ENCODE assay signal across 1 cellular context in the genomic region with DNA sequence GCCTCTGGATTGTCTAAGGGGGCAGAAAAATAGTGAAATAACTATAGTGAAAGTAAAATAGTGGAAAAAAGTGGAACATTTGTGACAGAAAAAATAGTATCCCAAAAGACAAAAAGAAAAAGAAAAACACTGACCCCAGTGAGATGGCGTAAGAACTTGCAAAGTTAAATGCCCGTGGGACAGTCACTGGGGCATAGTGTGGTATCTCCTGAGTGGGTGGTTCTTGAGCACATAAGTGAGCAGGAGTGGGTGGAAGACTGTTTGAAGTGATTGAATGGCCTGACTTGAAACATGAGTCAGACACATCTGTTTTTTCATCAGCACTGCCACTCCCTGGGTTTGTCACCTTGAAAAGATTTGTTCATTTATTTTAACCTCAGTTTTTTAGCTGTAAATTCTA.
TF ChIP-seq lines count a peak whose summit lies in the region.

No MANE protein-coding gene starts in this region.

TF ChIP-seq in IMR-90, 13 proteins besides CTCF, POLR2A, EP300 and RAD21:
- TF ChIP-seq CHD1 (IDR thresholded peaks at IDR 0.05; ENCODE audit: low read depth, low read length) (no peak), SMC3 (IDR thresholded peaks at IDR 0.05; ENCODE audit: low read depth, low read length) (no peak), MAZ (IDR thresholded peaks at IDR 0.05; ENCODE audit: borderline replicate concordance, low read depth, low read length) (no peak), CEBPB (IDR thresholded peaks at IDR 0.05; ENCODE audit: low read depth, low read length) (peak; percentile 41; the same call in 1 of the 2 replicates)
- TF ChIP-seq, protein P1, sequence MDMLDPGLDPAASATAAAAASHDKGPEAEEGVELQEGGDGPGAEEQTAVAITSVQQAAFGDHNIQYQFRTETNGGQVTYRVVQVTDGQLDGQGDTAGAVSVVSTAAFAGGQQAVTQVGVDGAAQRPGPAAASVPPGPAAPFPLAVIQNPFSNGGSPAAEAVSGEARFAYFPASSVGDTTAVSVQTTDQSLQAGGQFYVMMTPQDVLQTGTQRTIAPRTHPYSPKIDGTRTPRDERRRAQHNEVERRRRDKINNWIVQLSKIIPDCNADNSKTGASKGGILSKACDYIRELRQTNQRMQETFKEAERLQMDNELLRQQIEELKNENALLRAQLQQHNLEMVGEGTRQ (IDR thresholded peaks at IDR 0.05; ENCODE audit: low read depth, low read length) = no peak
